8 cellular contexts compared by ENCODE assay signal in the genomic region with DNA sequence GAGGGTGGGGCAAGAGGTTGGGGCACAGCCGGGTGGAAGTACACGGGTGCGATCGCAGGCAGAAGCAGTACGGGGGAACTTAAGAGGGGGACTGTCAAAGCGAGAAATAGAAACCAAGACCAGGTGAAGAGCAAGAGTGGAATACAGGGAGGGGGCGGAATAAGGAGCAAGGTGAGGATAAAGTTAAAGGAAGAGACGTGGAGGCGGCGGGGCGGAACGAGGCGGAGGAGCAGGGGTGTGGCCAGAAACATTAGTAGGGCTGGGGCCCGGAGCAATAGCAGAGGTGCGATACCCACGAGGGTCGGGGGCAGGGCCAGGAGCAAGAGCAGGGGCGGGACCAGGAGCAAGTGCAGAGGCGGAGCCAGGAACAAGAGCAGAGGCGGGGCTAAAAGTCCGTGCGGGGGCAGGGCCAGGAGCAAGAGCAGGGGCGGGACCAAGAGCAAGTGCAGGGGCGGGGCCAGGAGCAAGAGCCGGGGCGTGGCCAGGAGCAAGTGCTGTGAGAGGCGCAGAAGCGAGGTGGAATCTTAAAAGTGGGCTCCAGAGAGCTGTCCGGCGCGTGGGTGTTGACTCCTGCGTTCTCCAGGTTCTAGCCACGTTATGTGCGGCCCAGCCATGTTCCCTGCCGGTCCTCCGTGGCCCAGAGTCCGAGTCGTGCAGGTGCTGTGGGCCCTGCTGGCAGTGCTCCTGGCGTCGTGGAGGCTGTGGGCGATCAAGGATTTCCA. TPM values are rescaled to one million over a fixed set of nuclear protein-coding genes. Genes with fewer than 3 reads are reported as not detected.
DNase-seq lines count a peak whose midpoint lies in the region; ATAC-seq and TF ChIP-seq lines count a peak whose summit lies in the region.

No MANE protein-coding gene starts in this region.

- H3K9me3 Mint-ChIP-seq in activated naive CD8-positive, alpha-beta T cell (ENCODE audit: low read depth), result no peaks in the 10 kb centered on the region

- peaks cover 2% of the 10 kb centered on the region for H3K4me1 ChIP-seq in ovary (ENCODE audit: insufficient read depth)
- H3K4me1 ChIP-seq in thymus (ENCODE audit: control insufficient read depth, insufficient read depth, low read length), result peaks cover 5% of the 10 kb centered on the region

- peak; percentile 45 for ATAC-seq in HG02623 (IDR thresholded peaks at IDR 0.05; ENCODE audit: unreplicated experiment)

- H3K4me3 Mint-ChIP-seq in activated naive CD8-positive, alpha-beta T cell, result peak overlapping the region; percentile 95

- 2 to 3% (median 3%) methylated on average over 41 of the region's 41 CpGs for WGBS in ovary, 3 donors
- WGBS in thymus, result 8% methylated on average over 41 of the region's 41 CpGs

- H3K4me1 Mint-ChIP-seq in activated naive CD8-positive, alpha-beta T cell (ENCODE audit: low read depth), result peaks cover 10% of the 10 kb centered on the region

- H3K27ac Mint-ChIP-seq in activated naive CD8-positive, alpha-beta T cell, result peak overlapping the region; percentile 94

- no peaks in the 10 kb centered on the region for H3K36me3 Mint-ChIP-seq in activated naive CD8-positive, alpha-beta T cell

- no peak for TF ChIP-seq CTCF in ovary (IDR thresholded peaks at IDR 0.05)

- DNase-seq in NCI-H1105 treated with DMSO at 0.1 percent for 48 hours (lab: John Stamatoyannopoulos, UW) (peak; percentile 94), SKM-1 (lab: John Stamatoyannopoulos, UW; ENCODE audit: unreplicated experiment) (peak; percentile 90), head of caudate nucleus (peak; percentile 80 to 98 (median 94)), ovary (peak; percentile 93 to 97 (median 96))

- H3K27ac ChIP-seq in ovary (peak overlapping the region in 1 of 2 donors; percentile 86), thymus (ENCODE audit: low read depth) (peak overlapping the region; percentile 99)

- no peaks in the 10 kb centered on the region for H3K27me3 ChIP-seq in ovary
- no peaks in the 10 kb centered on the region for H3K27me3 ChIP-seq in thymus (ENCODE audit: control insufficient read depth, insufficient read depth)

- TF ChIP-seq POLR2A in ovary (IDR thresholded peaks at IDR 0.05), result no peak

- intact Hi-C loops in head of caudate nucleus (cut with DNase I) (loop anchor here (1.0 to 10.0 kb wide), 2 partner anchors 38 to 192 kb away; a partner anchor contains a TSS), ovary (cut with DNase I) (loop anchor here in 2 of 4 donors (5.0 to 10.0 kb wide), 2 partner anchors 36 to 192 kb away; a partner anchor contains a TSS)

- H3K27me3 Mint-ChIP-seq in activated naive CD8-positive, alpha-beta T cell, result no peaks in the 10 kb centered on the region

- H3K9me3 ChIP-seq in ovary (no peaks in the 10 kb centered on the region), thymus (ENCODE audit: control insufficient read depth) (no peaks in the 10 kb centered on the region)

- no peak for TF ChIP-seq EP300 in ovary (IDR thresholded peaks at IDR 0.05)

- H3K4me3 ChIP-seq in GM08714 (ENCODE audit: low read length) (peak overlapping the region; percentile 87), ovary (peak overlapping the region; percentile 54), thymus (ENCODE audit: low read length) (peak overlapping the region; percentile 63)

- H3K36me3 ChIP-seq in ovary, result no peaks in the 10 kb centered on the region
- no peaks in the 10 kb centered on the region for H3K36me3 ChIP-seq in thymus (ENCODE audit: control insufficient read depth, insufficient read depth)

RNA-seq across cellular contexts. Expression of a gene that starts 1.2 kb away (rescaled TPM):
- total RNA-seq in ovary, result 10 to 100 TPM in 1 of 7 donors, 1 to 10 TPM in 6; 2.9 to 13.4 (median 5.7) TPM
- polyA plus RNA-seq in ovary (1 to 10 TPM; 1.8 to 2.1 TPM), thymus (5.8 TPM)

RNA-seq across cellular contexts. Expression of a gene that starts 17.2 kb away (rescaled TPM):
- total RNA-seq in ovary, result 10 to 100 TPM in 5 of 7 donors, 1 to 10 TPM in 2; 6.0 to 30.1 (median 19.8) TPM
- polyA plus RNA-seq in ovary (10 to 100 TPM in 1 of 2 donors, 1 to 10 TPM in 1; 7.4 to 16.4 TPM), thymus (5.2 TPM)

RNA-seq across cellular contexts. Expression of a gene that starts 21.1 kb away (rescaled TPM):
- 10 to 100 TPM in 6 of 7 donors, 1 to 10 TPM in 1; 8.5 to 37.2 (median 21.8) TPM for total RNA-seq in ovary
- polyA plus RNA-seq in ovary (10 to 100 TPM in 1 of 2 donors, 1 to 10 TPM in 1; 9.9 to 23.7 TPM), thymus (46.6 TPM)

RNA-seq across cellular contexts. Expression of a gene that starts 32.7 kb away (rescaled TPM):
- total RNA-seq in ovary, result 100 to 1,000 TPM in 1 of 7 donors, 10 to 100 TPM in 2, 1 to 10 TPM in 3, not detected in 1; 1.8 to 179 (median 11.1) TPM
- polyA plus RNA-seq in ovary, result 1 to 10 TPM in 1 of 2 donors, not detected in 1; 7.9 TPM
- polyA plus RNA-seq in thymus, result 93.6 TPM

RNA-seq across cellular contexts. Expression of a gene that starts 37.6 kb away (rescaled TPM):
- 100 to 1,000 TPM in 3 of 7 donors, 10 to 100 TPM in 4; 59.1 to 125 (median 85.3) TPM for total RNA-seq in ovary
- 100 to 1,000 TPM in 1 of 2 donors, 10 to 100 TPM in 1; 81.5 to 129 TPM for polyA plus RNA-seq in ovary
- 64.5 TPM for polyA plus RNA-seq in thymus
